Comparison of ENCODE assay signal across 15 cellular contexts in genomic region chr5:54087436-54087835, GRCh38.
DNase-seq lines count a peak whose midpoint lies in the region; ATAC-seq, FAIRE-seq and TF ChIP-seq lines count a peak whose summit lies in the region.
"Had no signal": no experiment of that assay in that cellular context is flagged by ENCODE, and none has a peak within 500 bp of the region (broad histone marks: within the 10 kb centered on the region; RNA-seq: fewer than 3 reads in every experiment).

No MANE protein-coding gene starts in this region.

- H3K4me2 ChIP-seq in A549 (no peak overlapping the region), GM23248 (ENCODE audit: unreplicated experiment) (peak overlapping the region; percentile 45)

- TF ChIP-seq EP300 in A549 (IDR thresholded peaks at IDR 0.05), result no peak
- TF ChIP-seq EP300 in ovary (IDR thresholded peaks at IDR 0.05), result no peak

- H3K9me3 ChIP-seq in A549 (no peaks in the 10 kb centered on the region), GM23248 (ENCODE audit: low read depth) (no peaks in the 10 kb centered on the region), ovary (no peaks in the 10 kb centered on the region)
- H3K9me3 ChIP-seq: thyroid gland had no signal

- FAIRE-seq in A549 (lab: Jason Lieb, UNC) (no peak), frontal cortex (lab: Jason Lieb, UNC) (no peak)

- TF ChIP-seq POLR2A in A549 (IDR thresholded peaks at IDR 0.05; ENCODE audit: low read length) (no peak), ovary (IDR thresholded peaks at IDR 0.05) (no peak)

- H3K79me2 ChIP-seq in GM23248 (ENCODE audit: insufficient read depth), result no peaks in the 10 kb centered on the region
- H3K79me2 ChIP-seq: parathyroid adenoma had no signal

- WGBS in A549 (ENCODE audit: missing lambda C conversion rate), result 50% methylated on average over 2 of the region's 2 CpGs
- 29 to 36% methylated on average over 2 of the region's 2 CpGs for WGBS in GM23248 (ENCODE audit: low coverage in 1 of 2, low lambda C conversion rate in 2 of 2, missing lambda C conversion rate in 2 of 2), 2 experiments
- WGBS in ovary, 3 donors, result 42 to 63% (median 60%) methylated on average over 2 of the region's 2 CpGs

- TF ChIP-seq RAD21 in A549 (conservative IDR thresholded peaks at IDR 0.05 in 1 of 2, IDR thresholded peaks at IDR 0.05 in 1 of 2), result no peak

- H3K4me1 ChIP-seq in A549, result peaks cover 14% of the 10 kb centered on the region
- H3K4me1 ChIP-seq in GM23248 (ENCODE audit: insufficient read depth), result peaks cover 35% of the 10 kb centered on the region
- H3K4me1 ChIP-seq in ovary (ENCODE audit: insufficient read depth), result peaks cover 3% of the 10 kb centered on the region
- H3K4me1 ChIP-seq: parathyroid adenoma, thyroid gland had no signal

- in situ Hi-C loops in GM23248 (cut with MboI), result no loop called here

- H3F3A ChIP-seq in GM23248 (ENCODE audit: insufficient read depth), result peaks cover 15% of the 10 kb centered on the region; the same call in 1 of the 2 replicates

- H3K9ac ChIP-seq in GM23248, result no peak overlapping the region
- H3K9ac ChIP-seq: parathyroid adenoma had no signal

- H3K4me3 ChIP-seq in A549 (no peak overlapping the region), GM23248 (no peak overlapping the region), dorsolateral prefrontal cortex (no peak overlapping the region), ovary (no peak overlapping the region)
- H3K4me3 ChIP-seq: thyroid gland had no signal

- DNase-seq in A549 (ENCODE audit: low read depth in 1 of 2, low spot score in 1 of 2), result no peak
- peak; percentile 65 for DNase-seq in GM23248
- peak; percentile 83 for DNase-seq in astrocyte of the hippocampus (ENCODE audit: low read depth, low spot score)
- peak; percentile 69 for DNase-seq in glomerular visceral epithelial cell (ENCODE audit: extremely low spot score)
- no peak for DNase-seq in dorsolateral prefrontal cortex
- DNase-seq in frontal cortex (ENCODE audit: low spot score in 2 of 2), result no peak
- no peak for DNase-seq in ovary
- DNase-seq: activated CD8-positive, alpha-beta T cell treated with anti-CD3 and anti-CD28 coated beads for 36 hours; DMS79 treated with DMSO at 0.1 percent for 48 hours; Kasumi-1; NCI-H187 treated with DMSO at 0.1 percent for 48 hours; thyroid gland had no signal

- H3K9me2 ChIP-seq in GM23248 (ENCODE audit: insufficient read depth), result no peaks in the 10 kb centered on the region

- peak overlapping the region; percentile 16; the same call in 1 of the 2 replicates for H2AFZ ChIP-seq in GM23248
- H2AFZ ChIP-seq: parathyroid adenoma had no signal

- H4K20me1 ChIP-seq in GM23248 (ENCODE audit: insufficient read depth), result no peaks in the 10 kb centered on the region

- H3K27ac ChIP-seq in A549, result no peak overlapping the region
- H3K27ac ChIP-seq in GM23248, result peak overlapping the region; percentile 40
- H3K27ac ChIP-seq in dorsolateral prefrontal cortex, result no peak overlapping the region
- H3K27ac ChIP-seq in ovary, result no peak overlapping the region
- H3K27ac ChIP-seq: parathyroid adenoma, thyroid gland had no signal

- ATAC-seq in A549, result no peak
- no peak for ATAC-seq in GM19351 (IDR thresholded peaks at IDR 0.05; ENCODE audit: unreplicated experiment)
- ATAC-seq: activated CD8-positive, alpha-beta T cell treated with anti-CD3 and anti-CD28 coated beads for 36 hours; esophagus mucosa had no signal

- H3K27me3 ChIP-seq in GM23248 (replicated peaks; ENCODE audit: insufficient read depth), result no peaks in the 10 kb centered on the region
- no peaks in the 10 kb centered on the region for H3K27me3 ChIP-seq in dorsolateral prefrontal cortex
- H3K27me3 ChIP-seq in ovary, result no peaks in the 10 kb centered on the region
- H3K27me3 ChIP-seq: thyroid gland had no signal

- POLR2A ChIA-PET in A549 (lab: Yijun Ruan, JAX), result no interaction called here

- intact Hi-C loops in dorsolateral prefrontal cortex (cut with DNase I) (no loop called here), ovary (cut with DNase I) (no loop called here)

- CTCF ChIA-PET in A549 (lab: Yijun Ruan, JAX), result no interaction called here

- H3K36me3 ChIP-seq in GM23248 (ENCODE audit: low read depth) (no peaks in the 10 kb centered on the region), ovary (no peaks in the 10 kb centered on the region)
- H3K36me3 ChIP-seq: thyroid gland had no signal

- no peak for TF ChIP-seq CTCF in A549 (IDR thresholded peaks at IDR 0.05)
- no peak for TF ChIP-seq CTCF in dorsolateral prefrontal cortex (IDR thresholded peaks at IDR 0.05 in 54 of 56, conservative IDR thresholded peaks at IDR 0.05 in 2 of 56; ENCODE audit: low read depth in 1 of 56, partially characterized antibody in 56 of 56)
- no peak for TF ChIP-seq CTCF in ovary (IDR thresholded peaks at IDR 0.05)

TF ChIP-seq in A549, 52 proteins besides CTCF, POLR2A, EP300 and RAD21:
- TF ChIP-seq CHD4 (IDR thresholded peaks at IDR 0.05; ENCODE audit: borderline replicate concordance) (no peak), USF2 (IDR thresholded peaks at IDR 0.05) (peak; percentile 41; the same call in 1 of the 2 replicates)

Comparison
In these comparisons a context has a peak if more than half of its experiments do, and no peak if none do; other contexts are left out.
1. DNase-seq: peak in GM23248 (single experiment), astrocyte of the hippocampus (single experiment) and glomerular visceral epithelial cell (single experiment); none in A549 (0 of 2), dorsolateral prefrontal cortex (0 of 10), frontal cortex (0 of 2) and ovary (0 of 5).